ENCODE assay signal across 8 cellular contexts in genomic region chr12:11797317-11797913, GRCh38.
DNase-seq lines count a peak whose midpoint lies in the region; ATAC-seq and TF ChIP-seq lines count a peak whose summit lies in the region.

No MANE protein-coding gene starts in this region.

- peak overlapping the region; percentile 74 to 82 for H3K27ac ChIP-seq in breast epithelium
- H3K27ac ChIP-seq in ovary = no peak overlapping the region

- in situ Hi-C loops in KBM-7 (cut with MboI; ENCODE audit: low pct_unique_long_range_greater_than_20kb, low sequenced_read_pairs) = no loop called here

- intact Hi-C loops in breast epithelium (cut with DNase I; ENCODE audit: low total_unique reads) = no loop called here
- intact Hi-C loops in ovary (cut with DNase I) = no loop called here

- no peak for TF ChIP-seq EP300 in ovary (IDR thresholded peaks at IDR 0.05)

- DNase-seq in AG09309 (ENCODE audit: low read depth) (peak; percentile 72), KBM-7 (peak; percentile 47), breast epithelium (ENCODE audit: low spot score in 2 of 2) (peak in 1 of 2 donors; percentile 63), midbrain (lab: John Stamatoyannopoulos, UW) (peak; percentile 4), ovary (no peak)
- no peak for DNase-seq in activated CD8-positive, alpha-beta memory T cell treated with anti-CD3 and anti-CD28 coated beads, Interleukin-2, amount 50 U/mL, for 48 hours
- no peak for DNase-seq in activated T-cell treated with anti-CD3 and anti-CD28 coated beads, Interleukin-2, amount 50 U/mL, for 48 hours

- ATAC-seq in HG03159 (IDR thresholded peaks at IDR 0.05; ENCODE audit: unreplicated experiment) = no peak

- TF ChIP-seq POLR2A in breast epithelium (IDR thresholded peaks at IDR 0.05) (no peak), ovary (IDR thresholded peaks at IDR 0.05) (no peak)

- no peaks in the 10 kb centered on the region for H3K9me3 ChIP-seq in breast epithelium
- no peaks in the 10 kb centered on the region for H3K9me3 ChIP-seq in ovary

- no peak overlapping the region for H3K4me3 ChIP-seq in AG09309 (ENCODE audit: control insufficient read depth, low read depth, low read length)
- no peak overlapping the region for H3K4me3 ChIP-seq in breast epithelium
- no peak overlapping the region for H3K4me3 ChIP-seq in ovary

- H3K36me3 ChIP-seq in breast epithelium (no peaks in the 10 kb centered on the region), ovary (no peaks in the 10 kb centered on the region)

- H3K27me3 ChIP-seq in breast epithelium (no peaks in the 10 kb centered on the region), ovary (no peaks in the 10 kb centered on the region)

- H3K4me1 ChIP-seq in breast epithelium (peaks cover 5 to 26% of the 10 kb centered on the region in 2 donors), ovary (ENCODE audit: insufficient read depth) (peaks cover 8% of the 10 kb centered on the region)

- 57 to 69% (median 59%) methylated on average over 5 of the region's 5 CpGs for WGBS in ovary, 3 donors

- TF ChIP-seq CTCF in AG09309 (IDR thresholded peaks at IDR 0.05; ENCODE audit: control insufficient read depth, insufficient read depth, low read depth, low read length, missing control alignments) (no peak), breast epithelium (IDR thresholded peaks at IDR 0.05) (no peak), ovary (IDR thresholded peaks at IDR 0.05) (no peak)

Comparison
In these comparisons a context has a peak if more than half of its experiments do, and no peak if none do; other contexts are left out.
1. DNase-seq: peak in AG09309 (single experiment), KBM-7 (single experiment) and midbrain (single experiment); none in activated CD8-positive, alpha-beta memory T cell treated with anti-CD3 and anti-CD28 coated beads, Interleukin-2, amount 50 U/mL, for 48 hours (single experiment), ovary (0 of 5) and activated T-cell treated with anti-CD3 and anti-CD28 coated beads, Interleukin-2, amount 50 U/mL, for 48 hours (0 of 2).
2. H3K27ac ChIP-seq: peak in breast epithelium (2 of 2); none in ovary (0 of 2).